8 cellular contexts compared by ENCODE assay signal in the genomic region with DNA sequence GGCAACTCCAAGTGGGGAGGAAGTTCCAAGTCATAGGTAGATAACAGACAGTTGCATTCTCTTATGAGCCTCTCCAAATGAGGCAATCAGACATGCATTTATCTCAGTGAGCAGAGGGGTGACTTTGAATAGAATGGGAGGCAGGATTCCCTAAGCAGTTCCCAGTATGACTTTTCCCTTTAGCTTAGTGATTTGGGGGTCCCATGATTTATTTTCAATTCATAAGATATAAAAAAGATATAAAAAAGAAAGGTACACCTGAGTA. TPM values are rescaled to one million over a fixed set of nuclear protein-coding genes. Genes with fewer than 3 reads are reported as not detected.
DNase-seq lines count a peak whose midpoint lies in the region; ATAC-seq and TF ChIP-seq lines count a peak whose summit lies in the region.

No MANE protein-coding gene starts in this region.

- ATAC-seq in HG02870 (IDR thresholded peaks at IDR 0.05; ENCODE audit: unreplicated experiment) (no peak), HG03039 (IDR thresholded peaks at IDR 0.05; ENCODE audit: unreplicated experiment) (no peak)

- no peak for TF ChIP-seq EP300 in neural cell (conservative IDR thresholded peaks at IDR 0.05; ENCODE audit: poor library complexity, severe bottlenecking)

- H2AFZ ChIP-seq in neural cell (ENCODE audit: low read depth, low read length) = peak overlapping the region; percentile 97

- no peaks in the 10 kb centered on the region for H3F3A ChIP-seq in neural cell (ENCODE audit: insufficient read depth, low read length, poor library complexity, severe bottlenecking)

- POLR2A ChIA-PET in CD4-positive, alpha-beta memory T cell (lab: Charles Lee; ENCODE audit: partially characterized antibody) = interaction anchor here (0.6 to 6.8 kb wide), 7 partner anchors 11 to 404 kb away, joined by 3 to 117 read pairs (median 4); partner anchors contain the start of gene KLHL32

- TF ChIP-seq RAD21 in neural cell (conservative IDR thresholded peaks at IDR 0.05) = no peak

- peak overlapping the region; percentile 92 for H3K9ac ChIP-seq in neural cell (ENCODE audit: low read length)

- H3K4me3 ChIP-seq in CD4-positive, alpha-beta memory T cell (ENCODE audit: low read length in 2 of 2) = peak overlapping the region; percentile 77 to 79
- H3K4me3 ChIP-seq in MG63 (peak overlapping the region; percentile 90), neural cell (ENCODE audit: low read length) (peak overlapping the region; percentile 78)

- H3K36me3 Mint-ChIP-seq in CD4-positive, alpha-beta memory T cell = peaks cover 4 to 27% of the 10 kb centered on the region in 2 donors

- no peaks in the 10 kb centered on the region for H4K20me1 ChIP-seq in neural cell (ENCODE audit: insufficient read depth)

- peaks cover 14 to 37% (median 25%) of the 10 kb centered on the region in 4 donors for H3K4me1 Mint-ChIP-seq in CD4-positive, alpha-beta memory T cell

- no peaks in the 10 kb centered on the region for H3K27me3 ChIP-seq in CD4-positive, alpha-beta memory T cell (ENCODE audit: insufficient read depth, low read length)
- H3K27me3 ChIP-seq in MG63 (no peaks in the 10 kb centered on the region), neural cell (ENCODE audit: insufficient read depth, low read depth, low read length) (no peaks in the 10 kb centered on the region)

- CTCF ChIA-PET in CD4-positive, alpha-beta memory T cell (lab: Charles Lee; ENCODE audit: partially characterized antibody) = interaction anchor here (1.0 to 2.3 kb wide), 2 partner anchors 22 to 377 kb away, joined by 3 to 25 read pairs; no protein-coding TSS in a partner anchor

- H3K4me2 ChIP-seq in neural cell (ENCODE audit: low read length) = peak overlapping the region; percentile 60

- peak in 1 of 5 donors; percentile 2 for DNase-seq in CD4-positive, alpha-beta memory T cell
- DNase-seq in MG63 (no peak), dermis blood vessel endothelial cell (peak; percentile 5), SKM-1 (lab: John Stamatoyannopoulos, UW; ENCODE audit: unreplicated experiment) (no peak), caudate nucleus (lab: John Stamatoyannopoulos, UW) (no peak)

- H3K4me3 Mint-ChIP-seq in CD4-positive, alpha-beta memory T cell = peak overlapping the region; percentile 96 to 100 (median 100)

- H3K79me2 ChIP-seq in neural cell (replicated peaks; ENCODE audit: insufficient read depth, low read length) = peaks cover 12% of the 10 kb centered on the region

- intact Hi-C loops in CD4-positive, alpha-beta memory T cell (cut with micrococcal nuclease) = loop anchor here (1.0 to 10.0 kb wide), 4 partner anchors 21 to 874 kb away; partner anchors contain the start of genes KLHL32 and NDUFAF4

- H3K27ac ChIP-seq in CD4-positive, alpha-beta memory T cell (ENCODE audit: low read depth, low read length) = peak overlapping the region; percentile 97
- H3K27ac ChIP-seq in neural cell (ENCODE audit: low read length) (no peak overlapping the region), caudate nucleus (ENCODE audit: low read depth, low read length) (no peak overlapping the region)

- peaks cover 36% of the 10 kb centered on the region for H3K4me1 ChIP-seq in CD4-positive, alpha-beta memory T cell (ENCODE audit: insufficient read depth, low read length)

- no peaks in the 10 kb centered on the region for H3K9me3 ChIP-seq in CD4-positive, alpha-beta memory T cell (ENCODE audit: control insufficient read depth in 1 of 2, low read length in 2 of 2)
- H3K9me3 ChIP-seq in MG63 = no peaks in the 10 kb centered on the region
- no peaks in the 10 kb centered on the region for H3K9me3 ChIP-seq in neural cell (ENCODE audit: low read length)

- peaks cover under 1% of the 10 kb centered on the region for H3K36me3 ChIP-seq in CD4-positive, alpha-beta memory T cell (ENCODE audit: insufficient read depth, low read length)
- H3K36me3 ChIP-seq in MG63 (peaks cover 11% of the 10 kb centered on the region), neural cell (ENCODE audit: insufficient read depth, low read length) (no peaks in the 10 kb centered on the region)

- TF ChIP-seq CTCF in neural cell (IDR thresholded peaks at IDR 0.05; ENCODE audit: poor library complexity, severe bottlenecking) = no peak

- H3K9me2 ChIP-seq in neural cell (ENCODE audit: insufficient read depth, low read length) = no peaks in the 10 kb centered on the region

- H3K27me3 Mint-ChIP-seq in CD4-positive, alpha-beta memory T cell = no peaks in the 10 kb centered on the region

- peak overlapping the region; percentile 92 to 100 (median 100) for H3K27ac Mint-ChIP-seq in CD4-positive, alpha-beta memory T cell

- H3K9me3 Mint-ChIP-seq in CD4-positive, alpha-beta memory T cell = peaks cover 0 to 5% (median 0%) of the 10 kb centered on the region in 8 donors

TF ChIP-seq in neural cell, 6 proteins besides CTCF, POLR2A, EP300 and RAD21:
- TF ChIP-seq, protein P1, sequence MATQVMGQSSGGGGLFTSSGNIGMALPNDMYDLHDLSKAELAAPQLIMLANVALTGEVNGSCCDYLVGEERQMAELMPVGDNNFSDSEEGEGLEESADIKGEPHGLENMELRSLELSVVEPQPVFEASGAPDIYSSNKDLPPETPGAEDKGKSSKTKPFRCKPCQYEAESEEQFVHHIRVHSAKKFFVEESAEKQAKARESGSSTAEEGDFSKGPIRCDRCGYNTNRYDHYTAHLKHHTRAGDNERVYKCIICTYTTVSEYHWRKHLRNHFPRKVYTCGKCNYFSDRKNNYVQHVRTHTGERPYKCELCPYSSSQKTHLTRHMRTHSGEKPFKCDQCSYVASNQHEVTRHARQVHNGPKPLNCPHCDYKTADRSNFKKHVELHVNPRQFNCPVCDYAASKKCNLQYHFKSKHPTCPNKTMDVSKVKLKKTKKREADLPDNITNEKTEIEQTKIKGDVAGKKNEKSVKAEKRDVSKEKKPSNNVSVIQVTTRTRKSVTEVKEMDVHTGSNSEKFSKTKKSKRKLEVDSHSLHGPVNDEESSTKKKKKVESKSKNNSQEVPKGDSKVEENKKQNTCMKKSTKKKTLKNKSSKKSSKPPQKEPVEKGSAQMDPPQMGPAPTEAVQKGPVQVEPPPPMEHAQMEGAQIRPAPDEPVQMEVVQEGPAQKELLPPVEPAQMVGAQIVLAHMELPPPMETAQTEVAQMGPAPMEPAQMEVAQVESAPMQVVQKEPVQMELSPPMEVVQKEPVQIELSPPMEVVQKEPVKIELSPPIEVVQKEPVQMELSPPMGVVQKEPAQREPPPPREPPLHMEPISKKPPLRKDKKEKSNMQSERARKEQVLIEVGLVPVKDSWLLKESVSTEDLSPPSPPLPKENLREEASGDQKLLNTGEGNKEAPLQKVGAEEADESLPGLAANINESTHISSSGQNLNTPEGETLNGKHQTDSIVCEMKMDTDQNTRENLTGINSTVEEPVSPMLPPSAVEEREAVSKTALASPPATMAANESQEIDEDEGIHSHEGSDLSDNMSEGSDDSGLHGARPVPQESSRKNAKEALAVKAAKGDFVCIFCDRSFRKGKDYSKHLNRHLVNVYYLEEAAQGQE (IDR thresholded peaks at IDR 0.05; ENCODE audit: borderline replicate concordance) = no peak
- TF ChIP-seq EZH2 (IDR thresholded peaks at IDR 0.05; ENCODE audit: borderline replicate concordance, insufficient read depth, low read length, poor library complexity, severe bottlenecking) (no peak), SMC3 (conservative IDR thresholded peaks at IDR 0.05; ENCODE audit: poor library complexity) (no peak), POLR2AphosphoS5 (IDR thresholded peaks at IDR 0.05) (no peak), MXI1 (conservative IDR thresholded peaks at IDR 0.05; ENCODE audit: poor library complexity, severe bottlenecking) (no peak), TAF1 (IDR thresholded peaks at IDR 0.05; ENCODE audit: low read depth) (no peak)

RNA-seq across cellular contexts. Expression of gene UFL1, which starts 0.8 kb away (rescaled TPM):
- total RNA-seq in CD4-positive, alpha-beta memory T cell = 10 to 100 TPM; 35.0 to 38.5 TPM
- 10 to 100 TPM; 18.5 to 25.1 TPM for polyA plus RNA-seq in CD4-positive, alpha-beta memory T cell
- total RNA-seq in MG63 (2014; rRNA removed; shearing (Covaris generic); ENCODE audit: low replicate concordance) = 12.6 and 13.8 TPM in 2 replicates
- total RNA-seq in dermis blood vessel endothelial cell = 22.6 and 31.0 TPM in 2 replicates
- polyA plus RNA-seq in neural cell = 16.5 and 20.6 TPM in 2 replicates
- 31.6 and 34.8 TPM in 2 replicates for polyA minus RNA-seq in neural cell

RNA-seq across cellular contexts. Expression of gene FHL5, which starts 42.1 kb away (rescaled TPM):
- not detected for total RNA-seq in CD4-positive, alpha-beta memory T cell
- not detected for polyA plus RNA-seq in CD4-positive, alpha-beta memory T cell
- total RNA-seq in MG63 (2014; rRNA removed; shearing (Covaris generic); ENCODE audit: low replicate concordance) = not detected in 2 replicates
- not detected in 2 replicates for total RNA-seq in dermis blood vessel endothelial cell
- polyA plus RNA-seq in neural cell = not detected in 2 replicates
- not detected in 2 replicates for polyA minus RNA-seq in neural cell
